Comparison of ENCODE assay signal across 17 cellular contexts in genomic region chr17:49971199-49971847, GRCh38. TPM values are rescaled to one million over a fixed set of nuclear protein-coding genes. Genes with fewer than 3 reads are reported as not detected.
A peak's percentile ranks its signal among the peaks of the same experiment; 100 is the strongest.
DNase-seq lines count a peak whose midpoint lies in the region; ATAC-seq, FAIRE-seq and TF ChIP-seq lines count a peak whose summit lies in the region.
"Had no signal": no experiment of that assay in that cellular context is flagged by ENCODE, and none has a peak within 500 bp of the region (broad histone marks: within the 10 kb centered on the region; RNA-seq: fewer than 3 reads in every experiment).

No MANE protein-coding gene starts in this region.

- TF ChIP-seq CTCF in CD4-positive, alpha-beta T cell (IDR thresholded peaks at IDR 0.05), result no peak
- TF ChIP-seq CTCF in coronary artery (IDR thresholded peaks at IDR 0.05) (no peak), colonic mucosa (IDR thresholded peaks at IDR 0.05) (no peak)

- H3K4me3 ChIP-seq in HAP-1 (peak overlapping the region; percentile 12), coronary artery (peak overlapping the region; percentile 52), colonic mucosa (no peak overlapping the region)
- H3K4me3 ChIP-seq: PC-9 had no signal

- no peak for DNase-seq in CD4-positive, alpha-beta T cell
- DNase-seq in HAP-1 (ENCODE audit: low spot score in 2 of 2) (no peak), coronary artery (ENCODE audit: low spot score) (no peak), colonic mucosa (no peak), NCI-H1417 treated with DMSO at 0.1 percent for 48 hours (lab: John Stamatoyannopoulos, UW) (no peak), frontal cortex (ENCODE audit: low spot score in 2 of 2) (no peak)
- DNase-seq in natural killer cell treated with Interleukin-12 subunit alpha and Interleukin-12 subunit beta and Interleukin-15 and Interleukin-18, amount 100 ng/mL, for 72 hours (ENCODE audit: low spot score), result no peak
- DNase-seq: activated CD4-positive, alpha-beta T cell treated with anti-CD3 and anti-CD28 coated beads for 1 hour; DND-41; foreskin melanocyte; midbrain; NCI-H1436 treated with DMSO at 0.1 percent for 48 hours; NCI-H446 treated with DMSO at 0.1 percent for 48 hours; PC-9; stimulated activated CD4-positive, alpha-beta T cell treated with anti-CD3 and anti-CD28 coated beads, Interleukin-2, amount 100 ng/mL, for 24 hours had no signal

- H3K36me3 ChIP-seq in HAP-1 (replicated peaks), result no peaks in the 10 kb centered on the region
- no peaks in the 10 kb centered on the region for H3K36me3 ChIP-seq in colonic mucosa

- H3K4me1 ChIP-seq in HAP-1, result peaks cover 15% of the 10 kb centered on the region
- H3K4me1 ChIP-seq in colonic mucosa, result peaks cover 7% of the 10 kb centered on the region

- no peak overlapping the region for H3K27ac ChIP-seq in CD4-positive, alpha-beta T cell (ENCODE audit: low read depth, low read length)
- H3K27ac ChIP-seq in coronary artery, result no peak overlapping the region
- no peak overlapping the region for H3K27ac ChIP-seq in colonic mucosa
- H3K27ac ChIP-seq: PC-9 had no signal

- no peak for FAIRE-seq in frontal cortex (lab: Jason Lieb, UNC)
- FAIRE-seq: urothelium cell line had no signal

- H3K27ac Mint-ChIP-seq in CD4-positive, alpha-beta T cell, result no peak overlapping the region
- no peak overlapping the region for H3K27ac Mint-ChIP-seq in natural killer cell treated with Interleukin-12 subunit alpha and Interleukin-12 subunit beta and Interleukin-15 and Interleukin-18, amount 100 ng/mL, for 72 hours

- H3K4me3 Mint-ChIP-seq in CD4-positive, alpha-beta T cell, result peak overlapping the region; percentile 89
- peak overlapping the region; percentile 19 for H3K4me3 Mint-ChIP-seq in natural killer cell treated with Interleukin-12 subunit alpha and Interleukin-12 subunit beta and Interleukin-15 and Interleukin-18, amount 100 ng/mL, for 72 hours

- ATAC-seq in CD4-positive, alpha-beta T cell (ENCODE audit: poor library complexity), result no peak
- ATAC-seq in natural killer cell treated with Interleukin-12 subunit alpha and Interleukin-12 subunit beta and Interleukin-15 and Interleukin-18, amount 100 ng/mL, for 72 hours, result no peak
- no peak for ATAC-seq in HG02623 (IDR thresholded peaks at IDR 0.05; ENCODE audit: unreplicated experiment)

- CTCF ChIA-PET in CD4-positive, alpha-beta T cell (lab: Charles Lee), result no interaction called here

- H3K36me3 Mint-ChIP-seq in CD4-positive, alpha-beta T cell (ENCODE audit: low read depth), result no peaks in the 10 kb centered on the region
- H3K36me3 Mint-ChIP-seq in natural killer cell treated with Interleukin-12 subunit alpha and Interleukin-12 subunit beta and Interleukin-15 and Interleukin-18, amount 100 ng/mL, for 72 hours, result no peaks in the 10 kb centered on the region

- POLR2A ChIA-PET in CD4-positive, alpha-beta T cell (lab: Charles Lee), result no interaction called here

- peaks cover 85% of the 10 kb centered on the region for H3K27me3 Mint-ChIP-seq in CD4-positive, alpha-beta T cell
- H3K27me3 Mint-ChIP-seq in natural killer cell treated with Interleukin-12 subunit alpha and Interleukin-12 subunit beta and Interleukin-15 and Interleukin-18, amount 100 ng/mL, for 72 hours, result peaks cover 43 to 55% of the 10 kb centered on the region in 2 donors

- peaks cover 47% of the 10 kb centered on the region for H3K4me1 Mint-ChIP-seq in CD4-positive, alpha-beta T cell (ENCODE audit: low read depth)
- peaks cover 16 to 33% of the 10 kb centered on the region in 2 donors for H3K4me1 Mint-ChIP-seq in natural killer cell treated with Interleukin-12 subunit alpha and Interleukin-12 subunit beta and Interleukin-15 and Interleukin-18, amount 100 ng/mL, for 72 hours (ENCODE audit: low read depth in 2 of 2)

- in situ Hi-C loops in HAP-1 (cut with MboI; ENCODE audit: low sequenced_read_pairs), result no loop called here

- H3K9me3 Mint-ChIP-seq in CD4-positive, alpha-beta T cell, result no peaks in the 10 kb centered on the region
- no peaks in the 10 kb centered on the region for H3K9me3 Mint-ChIP-seq in natural killer cell treated with Interleukin-12 subunit alpha and Interleukin-12 subunit beta and Interleukin-15 and Interleukin-18, amount 100 ng/mL, for 72 hours

- H3K9me3 ChIP-seq in CD4-positive, alpha-beta T cell (ENCODE audit: control insufficient read depth, low read length), result no peaks in the 10 kb centered on the region
- H3K9me3 ChIP-seq in HAP-1, result no peaks in the 10 kb centered on the region
- no peaks in the 10 kb centered on the region for H3K9me3 ChIP-seq in colonic mucosa

- H3K27me3 ChIP-seq in CD4-positive, alpha-beta T cell (ENCODE audit: control insufficient read depth, insufficient read depth, low read length), result peaks cover 70% of the 10 kb centered on the region
- H3K27me3 ChIP-seq in HAP-1 (ENCODE audit: low read depth), result peaks cover 13% of the 10 kb centered on the region
- H3K27me3 ChIP-seq in colonic mucosa, result peaks cover 77% of the 10 kb centered on the region

- no peak overlapping the region for H3K9ac ChIP-seq in colonic mucosa (ENCODE audit: low read depth in 2 of 2, low read length in 2 of 2)

- intact Hi-C loops in CD4-positive, alpha-beta T cell (cut with DNase I, micrococcal nuclease), result no loop called here
- intact Hi-C loops in colonic mucosa (cut with DNase I), result no loop called here

RNA-seq across cellular contexts. Expression of gene DLX4, which starts 2.3 kb away (rescaled TPM):
- under 1 TPM; 0.59 to 0.85 TPM for total RNA-seq in CD4-positive, alpha-beta T cell
- total RNA-seq in natural killer cell treated with Interleukin-12 subunit alpha and Interleukin-12 subunit beta and Interleukin-15 and Interleukin-18, amount 100 ng/mL, for 72 hours, result under 1 TPM; 0.45 to 0.71 TPM
- total RNA-seq in colonic mucosa (under 1 TPM in 1 of 2 donors, not detected in 1; 0.49 TPM), frontal cortex (not detected)

RNA-seq across cellular contexts. Expression of gene DLX3, which starts 23.7 kb away (rescaled TPM):
- not detected for total RNA-seq in CD4-positive, alpha-beta T cell
- total RNA-seq in natural killer cell treated with Interleukin-12 subunit alpha and Interleukin-12 subunit beta and Interleukin-15 and Interleukin-18, amount 100 ng/mL, for 72 hours, result not detected
- total RNA-seq in colonic mucosa, result under 1 TPM in 1 of 2 donors, not detected in 1; 0.21 TPM
- not detected for total RNA-seq in frontal cortex
